ENCODE assay signal across 11 cellular contexts in the genomic region with DNA sequence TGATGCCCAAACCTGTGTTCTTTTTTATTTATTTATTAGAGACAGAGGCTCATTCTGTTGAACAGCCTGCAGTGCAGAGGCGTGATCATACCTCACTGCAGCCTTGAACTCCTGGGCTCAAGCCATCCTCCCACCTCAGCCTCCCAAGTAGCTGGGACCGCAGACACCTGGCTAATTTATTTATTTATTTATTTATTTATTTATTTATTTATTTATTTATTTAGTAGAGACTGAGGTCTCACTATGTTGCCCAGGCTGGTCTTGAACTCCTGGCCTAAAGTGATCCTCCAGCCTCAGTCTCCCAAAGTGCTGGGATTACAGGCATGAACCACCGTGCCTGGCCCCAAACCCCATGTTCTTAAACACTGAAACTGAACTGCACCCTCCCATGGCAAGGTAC. TPM values are rescaled to one million over a fixed set of nuclear protein-coding genes. Genes with fewer than 3 reads are reported as not detected.
"Had no signal": no experiment of that assay in that cellular context is flagged by ENCODE, and none has a peak within 500 bp of the region (broad histone marks: within the 10 kb centered on the region; RNA-seq: fewer than 3 reads in every experiment).

No MANE protein-coding gene starts in this region.

RNA-seq across cellular contexts. Expression of a gene that starts 5.7 kb away (rescaled TPM):
- total RNA-seq: PC-3, Peyer's patch, Right ventricle myocardium inferior, Right ventricle myocardium superior, RPMI7951, SJCRH30, SJSA1, SK-MEL-5 had no signal
- polyA plus RNA-seq: SK-N-SH had no signal

RNA-seq across cellular contexts. Expression of a gene that starts 29.6 kb away (rescaled TPM):
- total RNA-seq: OCI-LY7, PC-3, PC-9, Peyer's patch, Right ventricle myocardium inferior, Right ventricle myocardium superior, RPMI7951, SJCRH30, SJSA1, SK-MEL-5 had no signal
- polyA plus RNA-seq: SK-N-SH had no signal
